ENCODE assay signal across 7 cellular contexts in the genomic region with DNA sequence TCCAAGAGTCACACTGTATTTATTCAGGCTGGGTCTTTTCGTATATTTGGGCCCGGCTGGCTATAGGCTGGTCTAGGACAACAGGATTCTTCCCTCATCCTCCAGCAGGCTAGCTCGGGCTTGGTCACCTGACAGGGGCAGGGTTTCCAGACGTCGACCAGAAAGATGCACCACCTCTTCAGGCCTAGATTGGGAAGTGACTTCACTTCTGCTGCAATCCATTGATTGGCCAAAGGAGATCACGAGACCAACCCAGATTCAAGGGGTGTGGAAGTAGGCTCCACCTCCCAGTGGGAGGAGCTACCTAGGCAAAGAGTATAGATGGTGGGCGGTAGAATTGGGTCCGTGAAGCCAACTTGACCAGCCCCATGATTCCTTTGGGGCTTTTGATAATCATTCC.
DNase-seq lines count a peak whose midpoint lies in the region; ATAC-seq, FAIRE-seq and TF ChIP-seq lines count a peak whose summit lies in the region.
"Not testable (repeated sequence)": the region's sequence is repeated elsewhere in the genome, so short reads cannot be mapped to it uniquely, and the experiment has no call there.

No MANE protein-coding gene starts in this region.

- H3K36me3 ChIP-seq in RWPE2 (ENCODE audit: low read depth); brain microvascular endothelial cell (replicated peaks); left lung: not testable (repeated sequence)

- not testable (repeated sequence) for TF ChIP-seq CTCF in HFFc6 (IDR thresholded peaks at IDR 0.05); RWPE2 (IDR thresholded peaks at IDR 0.05; ENCODE audit: poor library complexity, severe bottlenecking); brain microvascular endothelial cell (IDR thresholded peaks at IDR 0.05; ENCODE audit: low read depth, low read length, missing control alignments); left lung (IDR thresholded peaks at IDR 0.05)

- H3K27ac ChIP-seq in RWPE2 (ENCODE audit: poor library complexity, severe bottlenecking); brain microvascular endothelial cell; left lung: not testable (repeated sequence)

- not testable (repeated sequence) for H3K27me3 ChIP-seq in RWPE2 (ENCODE audit: insufficient read depth, poor library complexity, severe bottlenecking); brain microvascular endothelial cell (replicated peaks)
- H3K27me3 ChIP-seq in left lung: peaks cover 0 to 10% of the 10 kb centered on the region in 2 donors

- intact Hi-C loops in left lung (cut with DNase I): not testable (repeated sequence)

- H3K4me3 ChIP-seq in RWPE2 (ENCODE audit: severe bottlenecking); brain microvascular endothelial cell (ENCODE audit: low read depth, low read length); left lung: not testable (repeated sequence)

- ATAC-seq in RWPE2 (ENCODE audit: low read depth): peak; percentile 84
- ATAC-seq in activated CD8-positive, alpha-beta memory T cell treated with anti-CD3 and anti-CD28 coated beads, Interleukin-2, amount 10 ng/mL, durations not matched to agents 7 days and 5 days: peak; percentile 85
- peak; percentile 47 for ATAC-seq in left lung
- ATAC-seq in stimulated activated effector memory CD8-positive, alpha-beta T cell treated with anti-CD3 and anti-CD28 coated beads, Interleukin-12 subunit alpha, Interleukin-12 subunit beta, amount 100 ng/mL, for 72 hours: peak; percentile 84

- in situ Hi-C loops in brain microvascular endothelial cell (cut with HindIII; ENCODE audit: low pct_ligation_motif_present, low sequenced_read_pairs): not testable (repeated sequence)

- peak; percentile 29 for FAIRE-seq in GM18507 (lab: Jason Lieb, UNC)

- H3K4me1 ChIP-seq in RWPE2 (ENCODE audit: insufficient read depth, poor library complexity, severe bottlenecking); left lung: not testable (repeated sequence)

- not testable (repeated sequence) for H3K9me3 Mint-ChIP-seq in HFFc6; activated CD8-positive, alpha-beta memory T cell treated with anti-CD3 and anti-CD28 coated beads, Interleukin-2, amount 10 ng/mL, durations not matched to agents 7 days and 5 days (ENCODE audit: low read depth); stimulated activated effector memory CD8-positive, alpha-beta T cell treated with anti-CD3 and anti-CD28 coated beads, Interleukin-12 subunit alpha, Interleukin-12 subunit beta, amount 100 ng/mL, for 72 hours

- peaks cover 12% of the 10 kb centered on the region for H3K27me3 Mint-ChIP-seq in HFFc6 (ENCODE audit: insufficient read depth)
- H3K27me3 Mint-ChIP-seq in activated CD8-positive, alpha-beta memory T cell treated with anti-CD3 and anti-CD28 coated beads, Interleukin-2, amount 10 ng/mL, durations not matched to agents 7 days and 5 days: not testable (repeated sequence)

- not testable (repeated sequence) for H3K9me3 ChIP-seq in RWPE2 (ENCODE audit: severe bottlenecking); left lung

- H3K36me3 Mint-ChIP-seq in HFFc6 (ENCODE audit: low read depth); activated CD8-positive, alpha-beta memory T cell treated with anti-CD3 and anti-CD28 coated beads, Interleukin-2, amount 10 ng/mL, durations not matched to agents 7 days and 5 days; stimulated activated effector memory CD8-positive, alpha-beta T cell treated with anti-CD3 and anti-CD28 coated beads, Interleukin-12 subunit alpha, Interleukin-12 subunit beta, amount 100 ng/mL, for 72 hours: not testable (repeated sequence)

- not testable (repeated sequence) for H3K27ac Mint-ChIP-seq in HFFc6; activated CD8-positive, alpha-beta memory T cell treated with anti-CD3 and anti-CD28 coated beads, Interleukin-2, amount 10 ng/mL, durations not matched to agents 7 days and 5 days; stimulated activated effector memory CD8-positive, alpha-beta T cell treated with anti-CD3 and anti-CD28 coated beads, Interleukin-12 subunit alpha, Interleukin-12 subunit beta, amount 100 ng/mL, for 72 hours

- CTCF ChIA-PET in activated CD8-positive, alpha-beta memory T cell treated with anti-CD3 and anti-CD28 coated beads, Interleukin-2, amount 10 ng/mL, durations not matched to agents 7 days and 5 days (lab: Charles Lee): not testable (repeated sequence)

- H3K4me3 Mint-ChIP-seq in HFFc6; activated CD8-positive, alpha-beta memory T cell treated with anti-CD3 and anti-CD28 coated beads, Interleukin-2, amount 10 ng/mL, durations not matched to agents 7 days and 5 days; stimulated activated effector memory CD8-positive, alpha-beta T cell treated with anti-CD3 and anti-CD28 coated beads, Interleukin-12 subunit alpha, Interleukin-12 subunit beta, amount 100 ng/mL, for 72 hours: not testable (repeated sequence)

- not testable (repeated sequence) for H3K4me1 Mint-ChIP-seq in HFFc6 (ENCODE audit: low read depth); activated CD8-positive, alpha-beta memory T cell treated with anti-CD3 and anti-CD28 coated beads, Interleukin-2, amount 10 ng/mL, durations not matched to agents 7 days and 5 days; stimulated activated effector memory CD8-positive, alpha-beta T cell treated with anti-CD3 and anti-CD28 coated beads, Interleukin-12 subunit alpha, Interleukin-12 subunit beta, amount 100 ng/mL, for 72 hours

- not testable (repeated sequence) for DNase-seq in GM18507 (ENCODE audit: extremely low spot score, insufficient read length, low read depth); RWPE2 (ENCODE audit: low spot score); activated CD8-positive, alpha-beta memory T cell treated with anti-CD3 and anti-CD28 coated beads, Interleukin-2, amount 10 ng/mL, durations not matched to agents 7 days and 5 days; left lung; stimulated activated effector memory CD8-positive, alpha-beta T cell treated with anti-CD3 and anti-CD28 coated beads, Interleukin-12 subunit alpha, Interleukin-12 subunit beta, amount 100 ng/mL, for 72 hours (ENCODE audit: low spot score in 2 of 2)
- peak; percentile 6 for DNase-seq in HFFc6
- DNase-seq in brain microvascular endothelial cell: peak; percentile 69
